In the genomic region with DNA sequence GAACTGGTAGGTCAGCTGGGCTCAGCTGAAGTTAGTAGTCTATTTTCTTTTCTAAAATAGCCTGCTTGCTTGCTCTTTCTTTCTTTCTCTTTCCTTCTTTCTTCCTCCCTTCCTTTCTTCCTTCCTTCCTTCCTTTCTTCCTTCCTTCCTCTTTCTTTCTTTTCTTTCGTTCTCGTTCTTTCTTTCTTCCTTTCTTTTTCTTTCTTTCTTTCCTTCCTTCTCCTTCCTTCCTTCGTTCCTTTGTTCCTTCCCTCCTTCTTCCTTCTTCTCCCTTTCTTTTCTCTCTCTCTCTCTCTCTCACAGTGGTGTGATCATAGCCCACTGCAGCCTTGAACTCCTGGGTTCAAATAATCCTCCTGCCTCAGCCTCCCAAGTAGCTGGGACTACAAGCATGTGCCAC, we compare ENCODE assay signal across 29 cellular contexts.
"Had no signal": no experiment of that assay in that cellular context is flagged by ENCODE, and none has a peak within 500 bp of the region (broad histone marks: within the 10 kb centered on the region; RNA-seq: fewer than 3 reads in every experiment).

No MANE protein-coding gene starts in this region.

- H3K9me3 Mint-ChIP-seq: effector memory CD8-positive, alpha-beta T cell had no signal

- H3K27me3 ChIP-seq: colonic mucosa, dorsolateral prefrontal cortex, esophagus muscularis mucosa, foreskin keratinocyte, hepatocyte had no signal

- H3K4me1 ChIP-seq: colonic mucosa, esophagus muscularis mucosa, gastrocnemius medialis, gastroesophageal sphincter had no signal

- H3K4me2 ChIP-seq: hepatocyte had no signal

- H3K4me3 Mint-ChIP-seq: dendritic cell treated with granulocyte-macrophage colony-stimulating factor and Interleukin-4, amounts not matched to agents 40 ng/mL and 50 ng/mL, for 4 days; effector memory CD8-positive, alpha-beta T cell; endodermal cell had no signal

- ATAC-seq: effector memory CD8-positive, alpha-beta T cell; esophagus mucosa; foreskin keratinocyte; gastrocnemius medialis; gastroesophageal sphincter; heart left ventricle; heart right ventricle had no signal

- H3K4me3 ChIP-seq: colonic mucosa, coronary artery, dorsolateral prefrontal cortex, esophagus muscularis mucosa, esophagus squamous epithelium, gastrocnemius medialis, gastroesophageal sphincter, heart left ventricle, heart right ventricle, hepatocyte had no signal

- H3K79me2 ChIP-seq: hepatocyte had no signal

- H3K27ac Mint-ChIP-seq: dendritic cell treated with granulocyte-macrophage colony-stimulating factor and Interleukin-4, amounts not matched to agents 40 ng/mL and 50 ng/mL, for 4 days; effector memory CD8-positive, alpha-beta T cell; endodermal cell had no signal

- H2AFZ ChIP-seq: hepatocyte had no signal

- H3K27ac ChIP-seq: colonic mucosa, coronary artery, dorsolateral prefrontal cortex, epithelial cell of prostate, esophagus muscularis mucosa, esophagus squamous epithelium, foreskin keratinocyte, gastrocnemius medialis, gastroesophageal sphincter, heart left ventricle, heart right ventricle, hepatocyte had no signal

- H3K9me3 ChIP-seq: colonic mucosa, esophagus muscularis mucosa, esophagus squamous epithelium, gastrocnemius medialis, gastroesophageal sphincter had no signal

- DNase-seq: colonic mucosa; cortex of kidney; dermis blood vessel endothelial cell; dorsolateral prefrontal cortex; effector CD4-positive, alpha-beta T cell; effector CD8-positive, alpha-beta T cell; effector memory CD4-positive, alpha-beta T cell; effector memory CD8-positive, alpha-beta T cell; endodermal cell; erythroblast; esophagus squamous epithelium; foreskin fibroblast; foreskin keratinocyte; foreskin melanocyte; gastrocnemius medialis; glutamatergic neuron; head of caudate nucleus; heart left ventricle; heart right ventricle had no signal

- FAIRE-seq: endometrium, endothelial cell of umbilical vein, frontal cortex had no signal

- H3K36me3 ChIP-seq: colonic mucosa, esophagus muscularis mucosa, esophagus squamous epithelium, gastrocnemius medialis, gastroesophageal sphincter, heart left ventricle, heart right ventricle had no signal
